ENCODE assay signal across 2 cellular contexts in the genomic region with DNA sequence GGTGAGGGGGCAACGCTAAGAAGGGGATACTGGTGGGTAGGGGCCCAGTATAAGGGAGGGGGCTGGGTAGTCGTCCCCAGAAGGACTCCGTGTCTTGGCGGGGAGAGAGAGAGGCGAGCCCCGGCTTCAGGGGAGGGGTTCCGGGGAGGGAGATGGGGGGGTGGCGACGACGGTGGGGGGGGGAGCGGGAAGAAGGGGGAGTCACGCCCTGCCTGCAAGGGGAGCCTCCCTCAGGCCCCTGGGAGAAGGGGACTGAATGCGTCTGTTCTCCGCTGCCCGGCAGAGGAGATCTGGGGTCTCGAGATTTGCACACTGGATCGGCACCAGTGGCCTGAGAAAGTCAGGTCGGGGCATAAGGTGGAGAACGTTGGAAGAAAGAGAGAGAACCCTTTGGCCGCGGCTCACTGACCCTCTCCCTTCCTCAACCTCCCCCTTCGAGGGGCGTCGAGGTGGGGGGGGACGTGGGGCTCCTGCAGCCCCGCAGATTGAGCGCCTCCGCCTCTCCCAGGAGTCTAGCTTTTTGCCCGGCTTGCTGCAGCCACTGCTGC.
TF ChIP-seq lines count a peak whose summit lies in the region.

No MANE protein-coding gene starts in this region.

TF ChIP-seq in HCT116, 20 proteins besides CTCF, POLR2A, EP300 and RAD21:
- TF ChIP-seq SRF (IDR thresholded peaks at IDR 0.05; ENCODE audit: low read depth) (no peak), SIN3A (IDR thresholded peaks at IDR 0.05; ENCODE audit: low read depth) (no peak), EZH2 (IDR thresholded peaks at IDR 0.05) (no peak), FOSL1 (IDR thresholded peaks at IDR 0.05; ENCODE audit: low read depth) (no peak)

TF ChIP-seq in GM12878, 131 proteins besides CTCF, POLR2A, EP300 and RAD21:
- TF ChIP-seq MYB (IDR thresholded peaks at IDR 0.05; ENCODE audit: borderline replicate concordance, low read depth, low read length) (no peak), CHD1 (IDR thresholded peaks at IDR 0.05; ENCODE audit: low read depth, low read length) (no peak), CEBPZ (IDR thresholded peaks at IDR 0.05; ENCODE audit: low read depth, low read length) (no peak), MEF2A (IDR thresholded peaks at IDR 0.05; ENCODE audit: insufficient read depth, low read depth, low read length) (no peak), POLR2AphosphoS2 (IDR thresholded peaks at IDR 0.05; ENCODE audit: low read depth, low read length) (no peak), ASH2L (IDR thresholded peaks at IDR 0.05; ENCODE audit: borderline replicate concordance, low read depth) (no peak), NR2C2 (IDR thresholded peaks at IDR 0.05; ENCODE audit: borderline replicate concordance, control insufficient read depth, insufficient read length, low read depth) (no peak), SMARCA5 (IDR thresholded peaks at IDR 0.05) (no peak), ZNF687 (IDR thresholded peaks at IDR 0.05) (no peak), BACH1 (IDR thresholded peaks at IDR 0.05; ENCODE audit: borderline replicate concordance) (no peak)
- TF ChIP-seq, protein P1, sequence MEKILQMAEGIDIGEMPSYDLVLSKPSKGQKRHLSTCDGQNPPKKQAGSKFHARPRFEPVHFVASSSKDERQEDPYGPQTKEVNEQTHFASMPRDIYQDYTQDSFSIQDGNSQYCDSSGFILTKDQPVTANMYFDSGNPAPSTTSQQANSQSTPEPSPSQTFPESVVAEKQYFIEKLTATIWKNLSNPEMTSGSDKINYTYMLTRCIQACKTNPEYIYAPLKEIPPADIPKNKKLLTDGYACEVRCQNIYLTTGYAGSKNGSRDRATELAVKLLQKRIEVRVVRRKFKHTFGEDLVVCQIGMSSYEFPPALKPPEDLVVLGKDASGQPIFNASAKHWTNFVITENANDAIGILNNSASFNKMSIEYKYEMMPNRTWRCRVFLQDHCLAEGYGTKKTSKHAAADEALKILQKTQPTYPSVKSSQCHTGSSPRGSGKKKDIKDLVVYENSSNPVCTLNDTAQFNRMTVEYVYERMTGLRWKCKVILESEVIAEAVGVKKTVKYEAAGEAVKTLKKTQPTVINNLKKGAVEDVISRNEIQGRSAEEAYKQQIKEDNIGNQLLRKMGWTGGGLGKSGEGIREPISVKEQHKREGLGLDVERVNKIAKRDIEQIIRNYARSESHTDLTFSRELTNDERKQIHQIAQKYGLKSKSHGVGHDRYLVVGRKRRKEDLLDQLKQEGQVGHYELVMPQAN (conservative IDR thresholded peaks at IDR 0.05) = no peak
